Comparison of ENCODE assay signal across 20 cellular contexts in the genomic region with DNA sequence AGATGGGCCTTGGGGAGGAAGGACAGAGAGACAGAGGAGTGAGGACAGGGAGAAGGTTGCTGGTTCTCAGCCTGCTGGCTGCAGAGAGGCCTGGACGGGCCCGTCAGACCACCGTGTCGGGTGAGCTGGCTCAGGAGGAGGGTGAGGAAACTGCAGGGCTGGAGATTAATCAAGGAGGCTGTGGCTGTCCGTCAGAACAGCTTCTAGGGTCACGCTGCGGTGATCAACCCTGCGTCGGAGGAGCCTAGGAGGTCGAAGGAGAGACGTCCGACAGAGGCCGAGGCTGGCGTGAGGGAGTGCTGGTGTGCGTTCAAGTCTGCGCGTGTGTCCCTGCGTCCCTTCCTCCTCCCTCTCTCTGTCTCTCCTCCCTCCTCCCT.
A peak's percentile ranks its signal among the peaks of the same experiment; 100 is the strongest.
DNase-seq lines count a peak whose midpoint lies in the region; ATAC-seq and TF ChIP-seq lines count a peak whose summit lies in the region.
"Had no signal": no experiment of that assay in that cellular context is flagged by ENCODE, and none has a peak within 500 bp of the region (broad histone marks: within the 10 kb centered on the region; RNA-seq: fewer than 3 reads in every experiment).

No MANE protein-coding gene starts in this region.

- H3K9me3 ChIP-seq in CD4-positive, alpha-beta T cell (ENCODE audit: control insufficient read depth, low read length), result no peaks in the 10 kb centered on the region
- H3K9me3 ChIP-seq: Caco-2, right lobe of liver, thyroid gland had no signal

- H3K27ac Mint-ChIP-seq in nephron (peak overlapping the region; percentile 26 to 73 (median 31)), type B pancreatic cell (peak overlapping the region; percentile 50)
- H3K27ac Mint-ChIP-seq in activated naive CD4-positive, alpha-beta T cell treated with anti-CD3 and anti-CD28 coated beads for 36 hours, result no peak overlapping the region
- no peak overlapping the region for H3K27ac Mint-ChIP-seq in CD4-positive, alpha-beta T cell
- H3K27ac Mint-ChIP-seq: T-cell had no signal

- in situ Hi-C loops in KBM-7 (cut with MboI; ENCODE audit: low pct_unique_long_range_greater_than_20kb, low sequenced_read_pairs), result no loop called here

- DNase-seq in KBM-7, result peak; percentile 31
- DNase-seq in UCSD-AML1 (lab: John Stamatoyannopoulos, UW; ENCODE audit: unreplicated experiment), result peak; percentile 42
- DNase-seq in type B pancreatic cell (ENCODE audit: extremely low spot score, unreplicated experiment), result peak; percentile 59
- no peak for DNase-seq in activated naive CD4-positive, alpha-beta T cell treated with anti-CD3 and anti-CD28 coated beads for 36 hours
- no peak for DNase-seq in CD4-positive, alpha-beta T cell
- DNase-seq in stimulated activated CD4-positive, alpha-beta T cell treated with anti-CD3 and anti-CD28 coated beads, Interleukin-2, amount 100 ng/mL, for 48 hours, result no peak
- DNase-seq: activated CD4-positive, alpha-beta T cell treated with anti-CD3 and anti-CD28 coated beads, Interleukin-2, amount 50 U/mL, for 1 hour; activated gamma-delta T cell treated with Interleukin-2 at 50 U/mL for 16 hours; amniotic stem cell; Caco-2; NCI-H146; NCI-H524 treated with DMSO at 0.1 percent for 48 hours; SHP77 treated with DMSO at 0.1 percent for 48 hours; stimulated activated naive CD4-positive, alpha-beta T cell; thyroid gland had no signal

- CTCF ChIA-PET in activated naive CD4-positive, alpha-beta T cell treated with anti-CD3 and anti-CD28 coated beads for 36 hours (lab: Charles Lee), result no interaction called here
- CTCF ChIA-PET in CD4-positive, alpha-beta T cell (lab: Charles Lee), result interaction anchor here (0.7 kb wide), 1 partner anchor 165 kb away, joined by 3 read pairs; no protein-coding TSS in a partner anchor

- H3K4me3 Mint-ChIP-seq in nephron, result peak overlapping the region in 2 of 3 experiments; percentile 5 to 16
- H3K4me3 Mint-ChIP-seq in type B pancreatic cell, result no peak overlapping the region
- no peak overlapping the region for H3K4me3 Mint-ChIP-seq in activated naive CD4-positive, alpha-beta T cell treated with anti-CD3 and anti-CD28 coated beads for 36 hours
- H3K4me3 Mint-ChIP-seq in CD4-positive, alpha-beta T cell, result no peak overlapping the region
- H3K4me3 Mint-ChIP-seq: T-cell had no signal

- H3K4me1 Mint-ChIP-seq in nephron (peaks cover 10% of the 10 kb centered on the region), type B pancreatic cell (ENCODE audit: unreplicated experiment) (peaks cover 16% of the 10 kb centered on the region)
- no peaks in the 10 kb centered on the region for H3K4me1 Mint-ChIP-seq in activated naive CD4-positive, alpha-beta T cell treated with anti-CD3 and anti-CD28 coated beads for 36 hours (ENCODE audit: low read depth)
- H3K4me1 Mint-ChIP-seq in CD4-positive, alpha-beta T cell (ENCODE audit: low read depth), result peaks cover 2% of the 10 kb centered on the region

- ATAC-seq in CD4-positive, alpha-beta T cell (ENCODE audit: poor library complexity), result no peak
- ATAC-seq: T-cell had no signal

- intact Hi-C loops in activated naive CD4-positive, alpha-beta T cell treated with anti-CD3 and anti-CD28 coated beads for 36 hours (cut with micrococcal nuclease), result no loop called here
- intact Hi-C loops in CD4-positive, alpha-beta T cell (cut with DNase I, micrococcal nuclease), result no loop called here

- H3K36me3 Mint-ChIP-seq in nephron (ENCODE audit: low read depth) (no peaks in the 10 kb centered on the region), type B pancreatic cell (no peaks in the 10 kb centered on the region)
- no peaks in the 10 kb centered on the region for H3K36me3 Mint-ChIP-seq in activated naive CD4-positive, alpha-beta T cell treated with anti-CD3 and anti-CD28 coated beads for 36 hours (ENCODE audit: low read depth)
- H3K36me3 Mint-ChIP-seq in CD4-positive, alpha-beta T cell (ENCODE audit: low read depth), result no peaks in the 10 kb centered on the region
- H3K36me3 Mint-ChIP-seq: T-cell had no signal

- H3K27ac ChIP-seq in CD4-positive, alpha-beta T cell (ENCODE audit: low read depth, low read length), result no peak overlapping the region
- H3K27ac ChIP-seq: dorsolateral prefrontal cortex, epithelial cell of prostate, right lobe of liver, thyroid gland had no signal

- H3K9me3 Mint-ChIP-seq in nephron (no peaks in the 10 kb centered on the region), type B pancreatic cell (no peaks in the 10 kb centered on the region)
- no peaks in the 10 kb centered on the region for H3K9me3 Mint-ChIP-seq in activated naive CD4-positive, alpha-beta T cell treated with anti-CD3 and anti-CD28 coated beads for 36 hours
- no peaks in the 10 kb centered on the region for H3K9me3 Mint-ChIP-seq in CD4-positive, alpha-beta T cell

- peaks cover 4% of the 10 kb centered on the region for H3K27me3 ChIP-seq in CD4-positive, alpha-beta T cell (ENCODE audit: control insufficient read depth, insufficient read depth, low read length)
- H3K27me3 ChIP-seq: right lobe of liver, thyroid gland had no signal

- peaks cover 27% of the 10 kb centered on the region for H3K27me3 Mint-ChIP-seq in nephron (ENCODE audit: low read depth)
- H3K27me3 Mint-ChIP-seq in type B pancreatic cell, result peaks cover 23% of the 10 kb centered on the region
- H3K27me3 Mint-ChIP-seq in activated naive CD4-positive, alpha-beta T cell treated with anti-CD3 and anti-CD28 coated beads for 36 hours (ENCODE audit: low read depth), result peaks cover 19% of the 10 kb centered on the region
- H3K27me3 Mint-ChIP-seq in CD4-positive, alpha-beta T cell, result peaks cover 4% of the 10 kb centered on the region

- TF ChIP-seq CTCF in nephron (IDR thresholded peaks at IDR 0.05; ENCODE audit: unreplicated experiment in 3 of 3) (no peak), type B pancreatic cell (conservative IDR thresholded peaks at IDR 0.05) (no peak)
- TF ChIP-seq CTCF in CD4-positive, alpha-beta T cell (IDR thresholded peaks at IDR 0.05), result no peak

- POLR2A ChIA-PET in CD4-positive, alpha-beta T cell (lab: Charles Lee), result no interaction called here

Comparison
In these comparisons a context has a peak if more than half of its experiments do, and no peak if none do; other contexts are left out.
1. DNase-seq: peak in KBM-7 (single experiment), UCSD-AML1 (single experiment) and type B pancreatic cell (single experiment); none in activated naive CD4-positive, alpha-beta T cell treated with anti-CD3 and anti-CD28 coated beads for 36 hours (single experiment), CD4-positive, alpha-beta T cell (0 of 10) and stimulated activated CD4-positive, alpha-beta T cell treated with anti-CD3 and anti-CD28 coated beads, Interleukin-2, amount 100 ng/mL, for 48 hours (0 of 2).
2. H3K27ac Mint-ChIP-seq: peak in nephron (3 of 3) and type B pancreatic cell (single experiment); none in activated naive CD4-positive, alpha-beta T cell treated with anti-CD3 and anti-CD28 coated beads for 36 hours (single experiment) and CD4-positive, alpha-beta T cell (single experiment).
3. H3K4me3 Mint-ChIP-seq: peak in nephron (2 of 3); none in type B pancreatic cell (single experiment), activated naive CD4-positive, alpha-beta T cell treated with anti-CD3 and anti-CD28 coated beads for 36 hours (single experiment) and CD4-positive, alpha-beta T cell (single experiment).